In genomic region chr7:143263266-143264195, GRCh38 we compare ENCODE assay signal across 8 cellular contexts. TPM values are rescaled to one million over a fixed set of nuclear protein-coding genes. Genes with fewer than 3 reads are reported as not detected.
A peak's percentile ranks its signal among the peaks of the same experiment; 100 is the strongest.
DNase-seq lines count a peak whose midpoint lies in the region; ATAC-seq and TF ChIP-seq lines count a peak whose summit lies in the region.

Gene GSTK1 (plus strand): TSS chr7:143263441. CDS start chr7:143263514, 73 bp downstream.

- H3F3A ChIP-seq in neural progenitor cell (ENCODE audit: low read depth): peaks cover 4% of the 10 kb centered on the region

- DNase-seq in DMS79 (lab: John Stamatoyannopoulos, UW) (peak; percentile 10), SHP77 treated with DMSO at 0.1 percent for 48 hours (lab: John Stamatoyannopoulos, UW) (peak; percentile 47), activated gamma-delta T cell treated with Interleukin-2 at 50 U/mL for 16 hours (peak; percentile 78), foreskin fibroblast (peak; percentile 62 to 89), neural progenitor cell (ENCODE audit: low spot score) (peak; percentile 79), stromal cell of bone marrow (ENCODE audit: low read depth) (peak; percentile 54)

- peak; percentile 97 for ATAC-seq in GM21529 (IDR thresholded peaks at IDR 0.05; ENCODE audit: unreplicated experiment)

- H3K27ac Mint-ChIP-seq in IgD-negative memory B cell (peak within 1 kb of the TSS; percentile 76 to 98 (median 93)), neural progenitor cell (peak within 1 kb of the TSS; percentile 90)

- H3K36me3 Mint-ChIP-seq in IgD-negative memory B cell: no peaks in the 10 kb centered on the region
- peaks cover 8% of the 10 kb centered on the region for H3K36me3 Mint-ChIP-seq in neural progenitor cell

- no peaks in the 10 kb centered on the region for H3K36me3 ChIP-seq in neural progenitor cell

- H2AFZ ChIP-seq in neural progenitor cell (replicated peaks): peak within 1 kb of the TSS; percentile 100

- H3K27me3 Mint-ChIP-seq in IgD-negative memory B cell (no peaks in the 10 kb centered on the region), neural progenitor cell (ENCODE audit: insufficient read depth, low read depth) (peaks cover 3% of the 10 kb centered on the region)

- peak within 1 kb of the TSS; percentile 43 for H3K9ac ChIP-seq in neural progenitor cell

- no peaks in the 10 kb centered on the region for H3K27me3 ChIP-seq in neural progenitor cell

- H4K20me1 ChIP-seq in neural progenitor cell (ENCODE audit: low read depth): no peaks in the 10 kb centered on the region

- TF ChIP-seq CTCF in foreskin fibroblast (IDR thresholded peaks at IDR 0.05; ENCODE audit: low read depth, low read length): no peak
- no peak for TF ChIP-seq CTCF in neural progenitor cell (IDR thresholded peaks at IDR 0.05)

- H3K9me3 ChIP-seq in neural progenitor cell (ENCODE audit: low read depth): no peaks in the 10 kb centered on the region

- peak within 1 kb of the TSS; percentile 82 to 84 for H3K4me3 ChIP-seq in foreskin fibroblast (ENCODE audit: low read depth in 1 of 2, low read length in 2 of 2)
- H3K4me3 ChIP-seq in neural progenitor cell: peak within 1 kb of the TSS; percentile 85

- peak within 1 kb of the TSS; percentile 97 for H3K4me2 ChIP-seq in neural progenitor cell

- no peaks in the 10 kb centered on the region for H3K79me2 ChIP-seq in neural progenitor cell (ENCODE audit: low read depth)

- H3K4me1 ChIP-seq in neural progenitor cell: no peaks in the 10 kb centered on the region

- no peaks in the 10 kb centered on the region for H3K9me3 Mint-ChIP-seq in IgD-negative memory B cell
- peaks cover 4% of the 10 kb centered on the region for H3K9me3 Mint-ChIP-seq in neural progenitor cell

- H3K4me1 Mint-ChIP-seq in IgD-negative memory B cell (peaks cover 42 to 46% (median 43%) of the 10 kb centered on the region in 3 donors), neural progenitor cell (peaks cover 10% of the 10 kb centered on the region)

- H3K4me3 Mint-ChIP-seq in IgD-negative memory B cell: peak within 1 kb of the TSS; percentile 91 to 97 (median 95)
- peak within 1 kb of the TSS; percentile 83 for H3K4me3 Mint-ChIP-seq in neural progenitor cell

- H3K27ac ChIP-seq in neural progenitor cell: no peak within 1 kb of the TSS

RNA-seq across cellular contexts. Expression of gene GSTK1, which starts in this region (rescaled TPM):
- 329 TPM for polyA plus RNA-seq in IgD-negative memory B cell
- total RNA-seq in neural progenitor cell (ENCODE audit: low replicate concordance): 45.3 and 61.6 TPM in 2 replicates

Comparison
In these comparisons a context has a peak if more than half of its experiments do, and no peak if none do; other contexts are left out.
1. DNase-seq: peak in every context shown above with its lines; median percentile 79 in neural progenitor cell; 78 in activated gamma-delta T cell treated with Interleukin-2 at 50 U/mL for 16 hours; 76 in foreskin fibroblast; 54 in stromal cell of bone marrow; 47 in SHP77 treated with DMSO at 0.1 percent for 48 hours; 10 in DMS79.